9 cellular contexts compared by ENCODE assay signal in genomic region chr2:7118606-7119503, GRCh38.
DNase-seq lines count a peak whose midpoint lies in the region; ATAC-seq, FAIRE-seq and TF ChIP-seq lines count a peak whose summit lies in the region.
"Had no signal": no experiment of that assay in that cellular context is flagged by ENCODE, and none has a peak within 500 bp of the region (broad histone marks: within the 10 kb centered on the region; RNA-seq: fewer than 3 reads in every experiment).

No MANE protein-coding gene starts in this region.

- CTCF ChIA-PET in activated naive CD4-positive, alpha-beta T cell treated with anti-CD3 and anti-CD28 coated beads for 36 hours (lab: Charles Lee), result no interaction called here

- no peak overlapping the region for H3K27ac Mint-ChIP-seq in activated naive CD4-positive, alpha-beta T cell treated with anti-CD3 and anti-CD28 coated beads for 36 hours

- peak; percentile 7 for FAIRE-seq in bronchial epithelial cell (lab: Jason Lieb, UNC)
- FAIRE-seq: GM18507 had no signal

- ATAC-seq in GM21515 (IDR thresholded peaks at IDR 0.05; ENCODE audit: unreplicated experiment) (no peak), GM19452 (IDR thresholded peaks at IDR 0.05; ENCODE audit: unreplicated experiment) (no peak), GM19455 (IDR thresholded peaks at IDR 0.05; ENCODE audit: unreplicated experiment) (no peak)

- no peaks in the 10 kb centered on the region for H3K36me3 ChIP-seq in bronchial epithelial cell (ENCODE audit: control insufficient read depth, insufficient read depth, low read length)

- TF ChIP-seq CTCF in bronchial epithelial cell (IDR thresholded peaks at IDR 0.05; ENCODE audit: insufficient read depth, low read length, severe bottlenecking), result peak; percentile 22

- no peak overlapping the region for H3K4me3 ChIP-seq in bronchial epithelial cell (ENCODE audit: low read depth, low read length)

- H3K9me3 Mint-ChIP-seq in activated naive CD4-positive, alpha-beta T cell treated with anti-CD3 and anti-CD28 coated beads for 36 hours, result peaks cover 4% of the 10 kb centered on the region

- no peaks in the 10 kb centered on the region for H3K4me1 Mint-ChIP-seq in activated naive CD4-positive, alpha-beta T cell treated with anti-CD3 and anti-CD28 coated beads for 36 hours (ENCODE audit: low read depth)

- H3K27me3 ChIP-seq in bronchial epithelial cell (ENCODE audit: control insufficient read depth, insufficient read depth, low read length), result no peaks in the 10 kb centered on the region

- no peak overlapping the region for H3K4me3 Mint-ChIP-seq in activated naive CD4-positive, alpha-beta T cell treated with anti-CD3 and anti-CD28 coated beads for 36 hours

- intact Hi-C loops in activated naive CD4-positive, alpha-beta T cell treated with anti-CD3 and anti-CD28 coated beads for 36 hours (cut with micrococcal nuclease), result no loop called here

- peak; percentile 44 for DNase-seq in activated naive CD4-positive, alpha-beta T cell treated with anti-CD3 and anti-CD28 coated beads for 36 hours
- DNase-seq in activated naive CD4-positive, alpha-beta T cell treated with Interleukin-2 at 50 U/mL for 16 hours, result no peak
- peak; percentile 10 for DNase-seq in NCI-H226
- DNase-seq in bronchial epithelial cell (ENCODE audit: low read depth), result peak; percentile 8
- peak; percentile 19 for DNase-seq in midbrain (lab: John Stamatoyannopoulos, UW)

- H3K36me3 Mint-ChIP-seq in activated naive CD4-positive, alpha-beta T cell treated with anti-CD3 and anti-CD28 coated beads for 36 hours (ENCODE audit: low read depth), result peaks cover 1% of the 10 kb centered on the region

- H3K27me3 Mint-ChIP-seq in activated naive CD4-positive, alpha-beta T cell treated with anti-CD3 and anti-CD28 coated beads for 36 hours (ENCODE audit: low read depth), result no peaks in the 10 kb centered on the region
